In the genomic region with DNA sequence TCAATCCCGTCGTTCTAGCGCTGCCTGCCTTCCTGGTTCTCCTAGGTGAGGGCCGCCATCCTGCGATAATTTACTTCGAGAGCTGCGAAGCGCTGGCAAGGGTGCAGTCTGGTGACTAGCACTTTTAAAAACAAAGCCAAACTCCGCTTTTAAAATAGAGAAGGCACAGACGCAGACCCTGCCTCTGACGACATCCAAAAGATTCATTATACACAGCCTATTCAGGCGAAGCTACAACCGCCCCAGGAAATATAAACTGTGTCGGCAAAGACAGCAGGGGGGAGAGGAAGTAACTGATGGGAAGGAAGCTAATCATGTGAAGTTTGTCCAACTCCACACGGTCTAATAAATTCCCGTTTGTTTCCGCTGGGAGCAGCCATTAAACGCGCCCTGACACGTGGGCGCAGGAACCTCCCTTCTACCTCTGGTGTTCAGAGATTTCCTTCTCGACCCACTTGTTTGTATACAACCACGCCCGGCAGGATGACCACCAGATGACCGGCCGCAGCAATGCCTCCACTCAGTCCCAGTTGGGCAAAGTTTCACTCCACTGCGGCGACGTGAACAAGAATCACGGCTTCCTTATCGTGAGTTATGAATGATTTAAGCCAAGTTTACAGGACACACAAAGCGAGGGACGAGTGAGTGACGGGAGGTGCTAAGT, we compare ENCODE assay signal across 1 cellular context.
TF ChIP-seq lines count a peak whose summit lies in the region.

No MANE protein-coding gene starts in this region.

TF ChIP-seq in HEK293, 187 proteins besides CTCF, POLR2A, EP300 and RAD21 (continued from another document):
- TF ChIP-seq ZFHX2 (tag by site-specific recombination; conservative IDR thresholded peaks at IDR 0.05) (peak; percentile 84), ZNF624 (tag by site-specific recombination; IDR thresholded peaks at IDR 0.05) (no peak), HOXD13 (CRISPR knock-in tag; IDR thresholded peaks at IDR 0.05; ENCODE audit: borderline replicate concordance) (peak; percentile 79; the same call in 1 of the 2 replicates), ZSCAN16 (tag by site-specific recombination; IDR thresholded peaks at IDR 0.05) (peak; percentile 39; the same call in 1 of the 2 replicates), ZNF2 (tag by site-specific recombination; IDR thresholded peaks at IDR 0.05) (peak; percentile 82), ZNF391 (tag by site-specific recombination; IDR thresholded peaks at IDR 0.05; ENCODE audit: borderline replicate concordance, low read depth) (0 out of 2 replicates have a peak, but pooled peaks have one; percentile 34), ZSCAN23 (tag by site-specific recombination; IDR thresholded peaks at IDR 0.05) (peak; percentile 81), ZNF600 (tag by site-specific recombination; IDR thresholded peaks at IDR 0.05) (peak; percentile 92), ZNF629 (tag by site-specific recombination; IDR thresholded peaks at IDR 0.05) (peak; percentile 97), ZNF677 (tag by site-specific recombination; IDR thresholded peaks at IDR 0.05) (no peak), ZNF654 (tag by site-specific recombination; IDR thresholded peaks at IDR 0.05; ENCODE audit: low read depth) (0 out of 2 replicates have a peak, but pooled peaks have one; percentile 3), ZNF660 (tag by site-specific recombination; IDR thresholded peaks at IDR 0.05) (peak; percentile 88), ZFP69B (tag by site-specific recombination; IDR thresholded peaks at IDR 0.05) (peak; percentile 50; the same call in 1 of the 2 replicates), ZNF302 (tag by site-specific recombination; IDR thresholded peaks at IDR 0.05; ENCODE audit: low read depth) (no peak), SALL2 (tag by site-specific recombination; IDR thresholded peaks at IDR 0.05; ENCODE audit: borderline replicate concordance) (no peak), ZBTB17 (tag by site-specific recombination; IDR thresholded peaks at IDR 0.05) (peak; percentile 76), OVOL3 (tag by site-specific recombination; IDR thresholded peaks at IDR 0.05) (peak; percentile 96), ZNF48 (tag by site-specific recombination; IDR thresholded peaks at IDR 0.05) (no peak), ZNF416 (tag by site-specific recombination; IDR thresholded peaks at IDR 0.05) (no peak), ZNF184 (tag by site-specific recombination; IDR thresholded peaks at IDR 0.05) (no peak), ZNF560 (tag by site-specific recombination; IDR thresholded peaks at IDR 0.05; ENCODE audit: borderline replicate concordance) (no peak), ZSCAN30 (tag by site-specific recombination; IDR thresholded peaks at IDR 0.05) (peak; percentile 80), OSR2 (tag by site-specific recombination; IDR thresholded peaks at IDR 0.05) (peak; percentile 98), SCRT1 (tag by site-specific recombination; IDR thresholded peaks at IDR 0.05; ENCODE audit: borderline replicate concordance) (no peak), ZNF10 (tag by site-specific recombination; IDR thresholded peaks at IDR 0.05) (peak; percentile 96), IKZF3 (tag by site-specific recombination; IDR thresholded peaks at IDR 0.05) (peak; percentile 99), ZNF324 (tag by site-specific recombination; IDR thresholded peaks at IDR 0.05) (no peak), ZNF626 (tag by site-specific recombination; IDR thresholded peaks at IDR 0.05) (no peak), ZNF610 (tag by site-specific recombination; IDR thresholded peaks at IDR 0.05; ENCODE audit: borderline replicate concordance) (peak; percentile 50; the same call in 1 of the 2 replicates), ZNF223 (tag by site-specific recombination; IDR thresholded peaks at IDR 0.05) (no peak), ZBTB20 (tag by site-specific recombination; IDR thresholded peaks at IDR 0.05) (peak; percentile 63), PRDM1 (tag by site-specific recombination; IDR thresholded peaks at IDR 0.05) (no peak)
- TF ChIP-seq, protein P1, sequence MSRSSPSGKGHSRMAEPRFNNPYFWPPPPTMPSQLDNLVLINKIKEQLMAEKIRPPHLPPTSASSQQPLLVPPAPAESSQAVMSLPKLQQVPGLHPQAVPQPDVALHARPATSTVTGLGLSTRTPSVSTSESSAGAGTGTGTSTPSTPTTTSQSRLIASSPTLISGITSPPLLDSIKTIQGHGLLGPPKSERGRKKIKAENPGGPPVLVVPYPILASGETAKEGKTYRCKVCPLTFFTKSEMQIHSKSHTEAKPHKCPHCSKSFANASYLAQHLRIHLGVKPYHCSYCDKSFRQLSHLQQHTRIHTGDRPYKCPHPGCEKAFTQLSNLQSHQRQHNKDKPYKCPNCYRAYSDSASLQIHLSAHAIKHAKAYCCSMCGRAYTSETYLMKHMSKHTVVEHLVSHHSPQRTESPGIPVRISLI (tag by site-specific recombination; IDR thresholded peaks at IDR 0.05): no peak
- TF ChIP-seq, protein P2, sequence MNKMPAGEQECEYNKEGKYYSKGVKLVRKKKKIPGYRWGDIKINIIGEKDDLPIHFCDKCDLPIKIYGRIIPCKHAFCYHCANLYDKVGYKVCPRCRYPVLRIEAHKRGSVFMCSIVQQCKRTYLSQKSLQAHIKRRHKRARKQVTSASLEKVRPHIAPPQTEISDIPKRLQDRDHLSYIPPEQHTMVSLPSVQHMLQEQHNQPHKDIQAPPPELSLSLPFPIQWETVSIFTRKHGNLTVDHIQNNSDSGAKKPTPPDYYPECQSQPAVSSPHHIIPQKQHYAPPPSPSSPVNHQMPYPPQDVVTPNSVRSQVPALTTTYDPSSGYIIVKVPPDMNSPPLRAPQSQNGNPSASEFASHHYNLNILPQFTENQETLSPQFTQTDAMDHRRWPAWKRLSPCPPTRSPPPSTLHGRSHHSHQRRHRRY (tag by site-specific recombination; IDR thresholded peaks at IDR 0.05): no peak
- TF ChIP-seq, protein P3, sequence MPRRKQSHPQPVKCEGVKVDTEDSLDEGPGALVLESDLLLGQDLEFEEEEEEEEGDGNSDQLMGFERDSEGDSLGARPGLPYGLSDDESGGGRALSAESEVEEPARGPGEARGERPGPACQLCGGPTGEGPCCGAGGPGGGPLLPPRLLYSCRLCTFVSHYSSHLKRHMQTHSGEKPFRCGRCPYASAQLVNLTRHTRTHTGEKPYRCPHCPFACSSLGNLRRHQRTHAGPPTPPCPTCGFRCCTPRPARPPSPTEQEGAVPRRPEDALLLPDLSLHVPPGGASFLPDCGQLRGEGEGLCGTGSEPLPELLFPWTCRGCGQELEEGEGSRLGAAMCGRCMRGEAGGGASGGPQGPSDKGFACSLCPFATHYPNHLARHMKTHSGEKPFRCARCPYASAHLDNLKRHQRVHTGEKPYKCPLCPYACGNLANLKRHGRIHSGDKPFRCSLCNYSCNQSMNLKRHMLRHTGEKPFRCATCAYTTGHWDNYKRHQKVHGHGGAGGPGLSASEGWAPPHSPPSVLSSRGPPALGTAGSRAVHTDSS (tag by site-specific recombination; IDR thresholded peaks at IDR 0.05): peak; percentile 84
- TF ChIP-seq, protein P4, sequence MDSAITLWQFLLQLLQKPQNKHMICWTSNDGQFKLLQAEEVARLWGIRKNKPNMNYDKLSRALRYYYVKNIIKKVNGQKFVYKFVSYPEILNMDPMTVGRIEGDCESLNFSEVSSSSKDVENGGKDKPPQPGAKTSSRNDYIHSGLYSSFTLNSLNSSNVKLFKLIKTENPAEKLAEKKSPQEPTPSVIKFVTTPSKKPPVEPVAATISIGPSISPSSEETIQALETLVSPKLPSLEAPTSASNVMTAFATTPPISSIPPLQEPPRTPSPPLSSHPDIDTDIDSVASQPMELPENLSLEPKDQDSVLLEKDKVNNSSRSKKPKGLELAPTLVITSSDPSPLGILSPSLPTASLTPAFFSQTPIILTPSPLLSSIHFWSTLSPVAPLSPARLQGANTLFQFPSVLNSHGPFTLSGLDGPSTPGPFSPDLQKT (IDR thresholded peaks at IDR 0.05; ENCODE audit: borderline replicate concordance, low read depth, low read length): no peak
TF ChIP-seq in HEK293: peak in this region for 82.
